21 cellular contexts compared by ENCODE assay signal in the genomic region with DNA sequence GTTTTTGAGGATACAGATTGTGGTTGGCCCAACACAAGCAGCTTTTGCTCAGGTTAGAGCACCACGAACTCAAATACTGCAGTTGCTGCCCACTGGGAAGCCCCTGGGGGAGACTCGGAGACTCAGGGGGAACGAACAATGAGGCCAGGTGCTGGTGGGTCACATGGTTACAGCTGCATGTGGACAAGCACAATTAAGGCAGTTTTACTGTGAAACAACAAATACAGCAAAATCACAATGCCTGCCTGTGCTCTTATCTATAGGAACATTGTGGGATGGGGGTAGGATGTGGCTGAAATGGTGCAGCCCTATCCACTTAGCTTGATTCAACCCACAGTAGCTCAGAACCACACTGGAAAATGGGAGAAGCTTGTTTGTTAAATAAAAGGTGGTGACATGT.
DNase-seq lines count a peak whose midpoint lies in the region; ATAC-seq lines count a peak whose summit lies in the region.
"Had no signal": no experiment of that assay in that cellular context is flagged by ENCODE, and none has a peak within 500 bp of the region (broad histone marks: within the 10 kb centered on the region; RNA-seq: fewer than 3 reads in every experiment).

No MANE protein-coding gene starts in this region.

- DNase-seq in Ammon's horn (ENCODE audit: low spot score) (peak; percentile 69), NCI-H1930 (lab: John Stamatoyannopoulos, UW) (peak; percentile 28 to 36), DMS79 treated with DMSO at 0.1 percent for 48 hours (lab: John Stamatoyannopoulos, UW) (no peak), middle frontal gyrus (ENCODE audit: extremely low spot score, low spot score) (no peak)
- DNase-seq in activated CD4-positive, CD25-positive, alpha-beta regulatory T cell (lab: John Stamatoyannopoulos, UW) = no peak
- DNase-seq: activated CD8-positive, alpha-beta memory T cell treated with anti-CD3 and anti-CD28 coated beads, Interleukin-2, amount 50 U/mL, for 4 hours; AML-193; effector CD4-positive, alpha-beta T cell; hippocampal formation; MG63; NCI-H1694; right lobe of liver; stomach; upper lobe of right lung had no signal

- peaks cover 5% of the 10 kb centered on the region for H3K4me1 Mint-ChIP-seq in activated T-helper 17 cell treated with anti-CD3 and anti-CD28 coated beads, Interleukin-2, amount 50 U/mL, for 72 hours

- H3K27me3 ChIP-seq in layer of hippocampus (ENCODE audit: control insufficient read depth, insufficient read depth, low read length) = no peaks in the 10 kb centered on the region
- H3K27me3 ChIP-seq: MG63, right lobe of liver, SJSA1, stomach, upper lobe of right lung had no signal

- ATAC-seq in activated T-helper 17 cell treated with anti-CD3 and anti-CD28 coated beads, Interleukin-2, amount 50 U/mL, for 72 hours (replicated peaks) = no peak
- no peak for ATAC-seq in HG03439 (IDR thresholded peaks at IDR 0.05; ENCODE audit: unreplicated experiment)
- ATAC-seq: K562, upper lobe of right lung had no signal

- no peaks in the 10 kb centered on the region for H3K36me3 Mint-ChIP-seq in activated T-helper 17 cell treated with anti-CD3 and anti-CD28 coated beads, Interleukin-2, amount 50 U/mL, for 72 hours (ENCODE audit: low read depth)

- H3K9me3 Mint-ChIP-seq in activated T-helper 17 cell treated with anti-CD3 and anti-CD28 coated beads, Interleukin-2, amount 50 U/mL, for 72 hours = no peaks in the 10 kb centered on the region
- H3K9me3 Mint-ChIP-seq: activated T-helper 2 cell treated with anti-CD3 and anti-CD28 coated beads, Interferon-gamma antibody, Interleukin-2, Interleukin-4, amounts not matched to agents 10 μg/mL and 5 μg/mL and 100 μg/mL, durations not matched to agents 14 hours and 24 hours and 36 hours had no signal

- H3K27ac ChIP-seq in layer of hippocampus (ENCODE audit: low read depth, low read length) = peak overlapping the region; percentile 95
- H3K27ac ChIP-seq: right lobe of liver, SJSA1, stomach, upper lobe of right lung had no signal

- peaks cover 5% of the 10 kb centered on the region for H3K27me3 Mint-ChIP-seq in activated T-helper 17 cell treated with anti-CD3 and anti-CD28 coated beads, Interleukin-2, amount 50 U/mL, for 72 hours
- H3K27me3 Mint-ChIP-seq: activated naive CD8-positive, alpha-beta T cell had no signal

- H3K4me3 Mint-ChIP-seq in activated T-helper 17 cell treated with anti-CD3 and anti-CD28 coated beads, Interleukin-2, amount 50 U/mL, for 72 hours = no peak overlapping the region
- H3K4me3 Mint-ChIP-seq: activated naive CD8-positive, alpha-beta T cell had no signal

- peak overlapping the region; percentile 12 for H3K27ac Mint-ChIP-seq in activated T-helper 17 cell treated with anti-CD3 and anti-CD28 coated beads, Interleukin-2, amount 50 U/mL, for 72 hours
- H3K27ac Mint-ChIP-seq: activated naive CD8-positive, alpha-beta T cell; activated T-helper 2 cell treated with anti-CD3 and anti-CD28 coated beads, Interferon-gamma antibody, Interleukin-2, Interleukin-4, amounts not matched to agents 10 μg/mL and 5 μg/mL and 100 μg/mL, durations not matched to agents 14 hours and 24 hours and 36 hours had no signal

Comparison
In these comparisons a context has a peak if more than half of its experiments do, and no peak if none do; other contexts are left out.
1. DNase-seq: peak in Ammon's horn (single experiment) and NCI-H1930 (2 of 2); none in activated CD4-positive, CD25-positive, alpha-beta regulatory T cell (0 of 4), DMS79 treated with DMSO at 0.1 percent for 48 hours (single experiment) and middle frontal gyrus (single experiment).